ENCODE assay signal across 1 cellular context in genomic region chr5:146796144-146796543, GRCh38.
TF ChIP-seq lines count a peak whose summit lies in the region.

No MANE protein-coding gene starts in this region.

TF ChIP-seq in GM23338, 12 proteins besides CTCF, POLR2A, EP300 and RAD21 (continued from another document):
- TF ChIP-seq ZNF462 (CRISPR knock-in tag; IDR thresholded peaks at IDR 0.05), result no peak
